In the genomic region with DNA sequence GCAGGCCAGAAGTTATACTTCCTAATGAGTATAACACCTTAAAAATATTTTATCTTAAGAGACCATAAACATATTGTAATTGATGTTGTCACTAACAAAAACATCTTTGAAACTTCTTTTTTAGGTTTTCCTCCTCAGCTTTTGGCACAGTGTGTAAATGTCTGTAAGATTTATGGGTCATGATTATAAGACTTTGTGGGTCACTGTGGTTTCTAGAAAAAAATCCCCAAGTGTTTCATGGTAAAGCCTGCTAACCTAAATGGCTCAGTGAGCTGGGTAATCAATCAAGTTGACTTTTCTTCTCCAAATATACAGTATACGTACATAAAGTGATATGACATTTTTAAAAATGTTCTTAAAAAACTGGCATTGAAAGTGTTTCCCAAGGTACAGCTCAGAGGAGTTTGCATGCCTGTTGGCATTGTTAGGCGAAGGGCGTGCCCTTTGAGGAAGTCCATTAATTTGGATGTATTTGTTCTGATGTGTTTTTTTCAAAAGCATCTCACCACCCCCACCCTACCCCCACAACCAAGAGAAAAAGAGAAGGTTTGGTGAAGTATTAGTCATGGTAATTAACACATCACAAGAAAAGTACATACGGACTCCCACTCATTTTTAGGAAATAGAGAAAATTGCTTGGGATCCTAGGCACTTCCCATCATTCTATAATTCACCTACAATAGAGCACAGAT, we compare ENCODE assay signal across 25 cellular contexts.
"Had no signal": no experiment of that assay in that cellular context is flagged by ENCODE, and none has a peak within 500 bp of the region (broad histone marks: within the 10 kb centered on the region; RNA-seq: fewer than 3 reads in every experiment).

No MANE protein-coding gene starts in this region.

- ATAC-seq: left colon, lower lobe of right lung, psoas muscle had no signal

- H3K36me3 ChIP-seq: colonic mucosa, lower lobe of right lung, right lobe of liver, tibial nerve had no signal

- H3K27ac ChIP-seq: colonic mucosa, epithelial cell of prostate, lower lobe of right lung, parathyroid adenoma, psoas muscle, right lobe of liver, tibial nerve, VCaP had no signal

- H3K36me3 Mint-ChIP-seq: activated naive CD8-positive, alpha-beta T cell had no signal

- H3K27me3 ChIP-seq: colonic mucosa, right lobe of liver, tibial nerve had no signal

- H3K4me1 ChIP-seq: colonic mucosa, lower lobe of right lung, parathyroid adenoma, right lobe of liver, tibial nerve had no signal

- H3K4me3 Mint-ChIP-seq: activated naive CD8-positive, alpha-beta T cell; T-helper 1 cell treated with Interleukin-12 subunit alpha and Interleukin-12 subunit beta and Interleukin-4 antibody, amounts not matched to agents 30 μg/mL and 1 μg/mL, for 36 hours had no signal

- H3K27me3 Mint-ChIP-seq: activated naive CD8-positive, alpha-beta T cell had no signal

- H3K27ac Mint-ChIP-seq: activated naive CD8-positive, alpha-beta T cell; T-helper 1 cell treated with Interleukin-12 subunit alpha and Interleukin-12 subunit beta and Interleukin-4 antibody, amounts not matched to agents 30 μg/mL and 1 μg/mL, for 36 hours had no signal

- H3K9me3 ChIP-seq: colonic mucosa, lower lobe of right lung, psoas muscle, right lobe of liver, tibial nerve had no signal

- DNase-seq: activated CD4-positive, alpha-beta T cell treated with anti-CD3 and anti-CD28 coated beads for 4 hours; activated CD4-positive, alpha-beta T cell treated with anti-CD3 and anti-CD28 coated beads, Interleukin-2, amount 50 U/mL, for 4 hours; activated effector memory CD4-positive, alpha-beta T cell treated with Interleukin-2 at 50 U/mL for 16 hours; activated naive CD4-positive, alpha-beta T cell treated with Interleukin-2 at 50 U/mL for 16 hours; activated T-cell treated with anti-CD3 and anti-CD28 coated beads for 4 hours; anterior cingulate cortex; cerebellar nuclear complex; colonic mucosa; effector CD8-positive, alpha-beta T cell; hippocampal formation; kidney; left colon; lower lobe of right lung; mesendoderm; psoas muscle; right lobe of liver; stimulated activated CD4-positive, alpha-beta T cell treated with anti-CD3 and anti-CD28 coated beads, Interleukin-2, amount 100 ng/mL, for 48 hours; stimulated activated naive CD4-positive, alpha-beta T cell treated with Interleukin-2 at 50 U/mL for 16 hours; T-helper 9 cell had no signal

- H3K4me3 ChIP-seq: colonic mucosa, lower lobe of right lung, psoas muscle, right lobe of liver, tibial nerve had no signal
